Comparison of ENCODE assay signal across 8 cellular contexts in genomic region chr14:104944436-104945205, GRCh38. TPM values are rescaled to one million over a fixed set of nuclear protein-coding genes. Genes with fewer than 3 reads are reported as not detected.
"Had no signal": no experiment of that assay in that cellular context is flagged by ENCODE, and none has a peak within 500 bp of the region (broad histone marks: within the 10 kb centered on the region; RNA-seq: fewer than 3 reads in every experiment).

No MANE protein-coding gene starts in this region.

RNA-seq across cellular contexts. Expression of gene PLD4, which starts 19.9 kb away (rescaled TPM):
- total RNA-seq: activated CD4-positive, alpha-beta memory T cell treated with anti-CD3 and anti-CD28 coated beads, Interleukin-2, amount 10 ng/mL, durations not matched to agents 7 days and 5 days; activated CD4-positive, alpha-beta T cell treated with anti-CD3 and anti-CD28 coated beads, Interleukin-2, amount 10 ng/mL, durations not matched to agents 7 days and 5 days; body of pancreas; dermis microvascular lymphatic vessel endothelial cell; fibroblast of villous mesenchyme; glomerular endothelial cell had no signal
- polyA plus RNA-seq: fibroblast of lung had no signal

RNA-seq across cellular contexts. Expression of gene AHNAK2, which starts 33.6 kb away (rescaled TPM):
- total RNA-seq: activated CD4-positive, alpha-beta memory T cell treated with anti-CD3 and anti-CD28 coated beads, Interleukin-2, amount 10 ng/mL, durations not matched to agents 7 days and 5 days; activated CD4-positive, alpha-beta T cell treated with anti-CD3 and anti-CD28 coated beads, Interleukin-2, amount 10 ng/mL, durations not matched to agents 7 days and 5 days; T-helper 17 cell had no signal
